ENCODE assay signal across 8 cellular contexts in the genomic region with DNA sequence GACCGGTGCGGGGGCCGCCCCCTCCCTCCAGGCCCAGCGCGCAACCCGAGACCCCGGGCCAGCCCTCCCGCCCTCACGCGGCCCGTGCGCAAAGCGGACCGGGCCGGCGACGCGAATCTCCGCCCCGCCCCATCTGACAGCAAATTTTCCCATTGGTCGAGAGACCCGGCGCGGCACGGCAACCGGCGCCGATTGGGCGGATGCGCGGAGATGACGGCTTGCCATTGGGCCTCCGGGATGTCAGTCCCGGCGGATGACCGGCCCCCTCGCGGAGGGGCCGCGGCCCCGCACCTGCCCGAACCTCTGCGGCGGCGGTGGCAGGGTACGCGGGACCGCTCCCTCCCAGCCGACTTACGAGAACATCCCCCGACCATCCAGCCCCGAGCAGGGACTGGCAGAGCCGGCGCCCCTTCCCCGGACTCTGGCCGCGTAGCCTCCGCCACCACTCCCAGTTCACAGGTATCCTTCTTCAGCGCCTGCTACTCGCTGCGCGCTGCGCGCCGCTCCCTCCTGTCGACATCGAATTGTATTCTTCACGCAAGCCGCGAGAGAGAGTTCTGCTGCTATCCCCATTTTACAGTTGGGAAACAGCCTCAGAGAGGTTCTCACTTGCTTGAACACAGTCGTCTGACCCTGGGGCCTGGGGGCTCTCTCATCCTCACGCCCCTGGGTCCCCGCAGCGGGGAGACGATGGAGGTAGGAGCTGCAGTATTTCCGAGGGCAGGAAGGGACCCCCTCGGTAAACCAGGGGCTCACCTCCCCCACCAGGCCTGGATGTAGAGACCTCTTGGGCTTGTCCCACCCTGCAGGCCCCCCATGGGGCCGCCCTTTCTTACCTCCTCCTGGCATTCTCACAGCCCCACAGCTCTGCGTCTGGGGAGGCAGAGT. TPM values are rescaled to one million over a fixed set of nuclear protein-coding genes. Genes with fewer than 3 reads are reported as not detected.
A peak's percentile ranks its signal among the peaks of the same experiment; 100 is the strongest.
DNase-seq lines count a peak whose midpoint lies in the region; ATAC-seq and TF ChIP-seq lines count a peak whose summit lies in the region.

A gene with protein sequence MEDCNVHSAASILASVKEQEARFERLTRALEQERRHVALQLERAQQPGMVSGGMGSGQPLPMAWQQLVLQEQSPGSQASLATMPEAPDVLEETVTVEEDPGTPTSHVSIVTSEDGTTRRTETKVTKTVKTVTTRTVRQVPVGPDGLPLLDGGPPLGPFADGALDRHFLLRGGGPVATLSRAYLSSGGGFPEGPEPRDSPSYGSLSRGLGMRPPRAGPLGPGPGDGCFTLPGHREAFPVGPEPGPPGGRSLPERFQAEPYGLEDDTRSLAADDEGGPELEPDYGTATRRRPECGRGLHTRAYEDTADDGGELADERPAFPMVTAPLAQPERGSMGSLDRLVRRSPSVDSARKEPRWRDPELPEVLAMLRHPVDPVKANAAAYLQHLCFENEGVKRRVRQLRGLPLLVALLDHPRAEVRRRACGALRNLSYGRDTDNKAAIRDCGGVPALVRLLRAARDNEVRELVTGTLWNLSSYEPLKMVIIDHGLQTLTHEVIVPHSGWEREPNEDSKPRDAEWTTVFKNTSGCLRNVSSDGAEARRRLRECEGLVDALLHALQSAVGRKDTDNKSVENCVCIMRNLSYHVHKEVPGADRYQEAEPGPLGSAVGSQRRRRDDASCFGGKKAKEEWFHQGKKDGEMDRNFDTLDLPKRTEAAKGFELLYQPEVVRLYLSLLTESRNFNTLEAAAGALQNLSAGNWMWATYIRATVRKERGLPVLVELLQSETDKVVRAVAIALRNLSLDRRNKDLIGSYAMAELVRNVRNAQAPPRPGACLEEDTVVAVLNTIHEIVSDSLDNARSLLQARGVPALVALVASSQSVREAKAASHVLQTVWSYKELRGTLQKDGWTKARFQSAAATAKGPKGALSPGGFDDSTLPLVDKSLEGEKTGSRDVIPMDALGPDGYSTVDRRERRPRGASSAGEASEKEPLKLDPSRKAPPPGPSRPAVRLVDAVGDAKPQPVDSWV (minus strand): TSS at position 90 of the 888 bp plus-strand sequence. CDS start 26,029 bp downstream, outside the sequence.

- no peaks in the 10 kb centered on the region for H3K9me3 Mint-ChIP-seq in natural killer cell
- H3K9me3 Mint-ChIP-seq in stimulated activated naive B cell treated with anti-CD40 and anti-IgM and Interleukin-4, amounts not matched to agents 10 μg/mL and 1 μg/mL and 100 μg/mL, for 72 hours: no peaks in the 10 kb centered on the region

- peak within 1 kb of the TSS in 1 of 2 donors; percentile 76 for H3K27ac Mint-ChIP-seq in natural killer cell
- peak within 1 kb of the TSS; percentile 59 for H3K27ac Mint-ChIP-seq in stimulated activated naive B cell treated with anti-CD40 and anti-IgM and Interleukin-4, amounts not matched to agents 10 μg/mL and 1 μg/mL and 100 μg/mL, for 72 hours

- no peaks in the 10 kb centered on the region for H3K27me3 Mint-ChIP-seq in natural killer cell (ENCODE audit: low read depth in 2 of 2)
- H3K27me3 Mint-ChIP-seq in stimulated activated naive B cell treated with anti-CD40 and anti-IgM and Interleukin-4, amounts not matched to agents 10 μg/mL and 1 μg/mL and 100 μg/mL, for 72 hours: peaks cover 18 to 19% of the 10 kb centered on the region in 2 donors

- H3K4me3 Mint-ChIP-seq in natural killer cell: peak within 1 kb of the TSS; percentile 92
- peak within 1 kb of the TSS; percentile 86 to 87 for H3K4me3 Mint-ChIP-seq in stimulated activated naive B cell treated with anti-CD40 and anti-IgM and Interleukin-4, amounts not matched to agents 10 μg/mL and 1 μg/mL and 100 μg/mL, for 72 hours

- H3K36me3 Mint-ChIP-seq in natural killer cell: no peaks in the 10 kb centered on the region
- H3K36me3 Mint-ChIP-seq in stimulated activated naive B cell treated with anti-CD40 and anti-IgM and Interleukin-4, amounts not matched to agents 10 μg/mL and 1 μg/mL and 100 μg/mL, for 72 hours: peaks cover 0 to 4% of the 10 kb centered on the region in 2 donors

- DNase-seq in COLO668 (lab: John Stamatoyannopoulos, UW; ENCODE audit: unreplicated experiment) (peak; percentile 94), KBM-7 (peak; percentile 90), RWPE1 (ENCODE audit: low spot score) (peak; percentile 99), fibroblast of pulmonary artery (ENCODE audit: low read depth) (peak; percentile 89), natural killer cell (peak; percentile 95)
- DNase-seq in activated T-helper 9 cell treated with anti-CD3 and anti-CD28 coated beads, Interleukin-2, amount 50 U/mL, for 16 hours (ENCODE audit: low read depth): peak; percentile 86
- DNase-seq in stimulated activated naive B cell treated with anti-CD40 and anti-IgM and Interleukin-4, amounts not matched to agents 10 μg/mL and 1 μg/mL and 100 μg/mL, for 72 hours: peak; percentile 85

- intact Hi-C loops in natural killer cell (cut with micrococcal nuclease): loop anchor here (2.0 kb wide), 1 partner anchor 30 kb away; no protein-coding TSS in a partner anchor

- ATAC-seq in GM21381 (IDR thresholded peaks at IDR 0.05; ENCODE audit: unreplicated experiment) (peak; percentile 55), natural killer cell (peak; percentile 65 to 74 (median 71))
- ATAC-seq in stimulated activated naive B cell treated with anti-CD40 and anti-IgM and Interleukin-4, amounts not matched to agents 10 μg/mL and 1 μg/mL and 100 μg/mL, for 72 hours (replicated peaks): peak; percentile 70 to 71

- TF ChIP-seq CTCF in RWPE1 (conservative IDR thresholded peaks at IDR 0.05; ENCODE audit: low read depth) (no peak), fibroblast of pulmonary artery (IDR thresholded peaks at IDR 0.05; ENCODE audit: low read length, missing control alignments) (no peak), natural killer cell (IDR thresholded peaks at IDR 0.05) (no peak)

- no peak within 1 kb of the TSS; the same call in 1 of the 2 replicates for H3K27ac ChIP-seq in RWPE1

- peaks cover 21 to 37% of the 10 kb centered on the region in 2 donors for H3K4me1 Mint-ChIP-seq in natural killer cell
- peaks cover 18 to 26% of the 10 kb centered on the region in 2 donors for H3K4me1 Mint-ChIP-seq in stimulated activated naive B cell treated with anti-CD40 and anti-IgM and Interleukin-4, amounts not matched to agents 10 μg/mL and 1 μg/mL and 100 μg/mL, for 72 hours

- in situ Hi-C loops in KBM-7 (cut with MboI; ENCODE audit: low pct_unique_long_range_greater_than_20kb, low sequenced_read_pairs): loop anchor here (25.0 kb wide), 1 partner anchor 105 kb away; no protein-coding TSS in a partner anchor

- CTCF ChIA-PET in RWPE1 (lab: Yijun Ruan, JAX): no interaction called here

- H3K4me3 ChIP-seq in fibroblast of pulmonary artery (replicated peaks; ENCODE audit: low read depth, low read length): peak within 1 kb of the TSS; percentile 58

- POLR2A ChIA-PET in RWPE1 (lab: Yijun Ruan, JAX; ENCODE audit: low non-redundant PET): no interaction called here

RNA-seq across cellular contexts. Expression of the gene that starts here (rescaled TPM):
- 10 to 100 TPM; 37.8 to 62.0 (median 38.7) TPM for total RNA-seq in natural killer cell
